28 cellular contexts compared by ENCODE assay signal in the genomic region with DNA sequence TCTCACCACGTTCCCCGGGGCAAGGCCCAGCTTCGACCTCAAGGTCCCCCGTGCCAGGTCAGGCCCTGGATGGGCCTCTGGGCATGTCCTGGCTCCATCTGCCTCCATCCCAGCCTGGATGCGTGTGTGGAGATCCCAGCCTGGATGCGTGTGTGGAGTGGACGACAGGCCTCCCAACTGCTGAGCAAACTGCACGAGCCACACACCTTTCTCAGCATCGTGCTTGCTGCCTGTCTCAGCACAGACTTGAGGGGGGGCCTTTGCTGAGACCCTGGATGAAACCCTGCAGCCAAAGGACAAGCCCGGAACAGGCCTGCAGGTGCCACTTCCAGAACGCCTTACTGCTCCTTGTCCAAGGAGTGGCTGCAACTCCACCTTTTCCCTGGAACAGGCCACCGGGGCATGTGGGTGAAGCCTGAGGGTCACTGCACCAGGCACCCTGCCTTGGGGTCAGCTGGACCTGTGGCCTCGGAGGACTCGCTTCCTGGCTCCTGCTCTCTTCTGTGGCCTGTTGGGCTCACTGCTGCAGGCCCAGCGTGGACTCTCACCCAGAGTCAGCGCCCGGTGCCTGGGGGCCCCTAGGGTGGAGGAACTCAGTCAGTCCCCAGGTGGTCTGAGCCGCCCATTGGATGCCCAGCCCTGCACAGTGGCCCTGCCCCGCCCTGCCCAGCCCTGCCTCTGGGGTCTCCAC.
DNase-seq lines count a peak whose midpoint lies in the region; TF ChIP-seq lines count a peak whose summit lies in the region.
"Had no signal": no experiment of that assay in that cellular context is flagged by ENCODE, and none has a peak within 500 bp of the region (broad histone marks: within the 10 kb centered on the region; RNA-seq: fewer than 3 reads in every experiment).

No MANE protein-coding gene starts in this region.

- H3K27ac ChIP-seq in H9 (ENCODE audit: insufficient read length, low read depth, low read length) (no peak overlapping the region), endodermal cell (ENCODE audit: low read depth, low read length) (no peak overlapping the region), RWPE1 (no peak overlapping the region)
- H3K27ac ChIP-seq: breast epithelium, C4-2B, gastroesophageal sphincter, neutrophil, prostate gland, SJSA1, VCaP had no signal

- no peak overlapping the region for H3T11ph ChIP-seq in H9 (ENCODE audit: low read length)

- no peak overlapping the region for H3K4ac ChIP-seq in H9 (ENCODE audit: low read depth, low read length)

- H3K27ac Mint-ChIP-seq in H9 (no peak overlapping the region), endodermal cell (no peak overlapping the region)
- H3K27ac Mint-ChIP-seq: activated naive CD4-positive, alpha-beta T cell treated with anti-CD3 and anti-CD28 coated beads, Interleukin-2, amount 50 U/mL, for 24 hours; activated T-helper 1 cell treated with anti-CD3 and anti-CD28 coated beads, Interleukin-12 subunit alpha, Interleukin-12 subunit beta, Interleukin-2, Interleukin-4 antibody, amounts not matched to agents 30 ng/mL and 10 ng/mL and 1 ng/mL, durations not matched to agents 14 hours and 24 hours and 36 hours; immature natural killer cell; stimulated activated effector memory CD8-positive, alpha-beta T cell treated with anti-CD3 and anti-CD28 coated beads, Interleukin-12 subunit alpha, Interleukin-12 subunit beta, amount 100 ng/mL, for 72 hours; type B pancreatic cell had no signal

- no peak overlapping the region for H3K4me3 Mint-ChIP-seq in H9
- H3K4me3 Mint-ChIP-seq in endodermal cell, result no peak overlapping the region
- H3K4me3 Mint-ChIP-seq: activated naive CD4-positive, alpha-beta T cell treated with anti-CD3 and anti-CD28 coated beads, Interleukin-2, amount 50 U/mL, for 24 hours; activated T-helper 1 cell treated with anti-CD3 and anti-CD28 coated beads, Interleukin-12 subunit alpha, Interleukin-12 subunit beta, Interleukin-2, Interleukin-4 antibody, amounts not matched to agents 30 ng/mL and 10 ng/mL and 1 ng/mL, durations not matched to agents 14 hours and 24 hours and 36 hours; immature natural killer cell; stimulated activated effector memory CD8-positive, alpha-beta T cell treated with anti-CD3 and anti-CD28 coated beads, Interleukin-12 subunit alpha, Interleukin-12 subunit beta, amount 100 ng/mL, for 72 hours; type B pancreatic cell had no signal

- H3K56ac ChIP-seq in H9 (ENCODE audit: insufficient read length, low read depth, low read length), result no peak overlapping the region

- H2AFZ ChIP-seq in H9 (ENCODE audit: low read length), result no peak overlapping the region

- H2BK15ac ChIP-seq in H9 (ENCODE audit: low read depth, low read length), result no peak overlapping the region

- H4K5ac ChIP-seq in H9 (ENCODE audit: insufficient read length, low read depth, low read length), result no peak overlapping the region

- no peak overlapping the region for H2AK5ac ChIP-seq in H9 (ENCODE audit: insufficient read length, low read length)

- no peak overlapping the region for H2BK12ac ChIP-seq in H9 (ENCODE audit: insufficient read length, low read depth, low read length)

- H3K23ac ChIP-seq in H9 (ENCODE audit: insufficient read length, low read depth, low read length), result no peak overlapping the region

- H3K4me1 ChIP-seq in H9 (ENCODE audit: insufficient read depth, low read length) (no peaks in the 10 kb centered on the region), endodermal cell (ENCODE audit: control insufficient read depth, insufficient read depth, low read length) (no peaks in the 10 kb centered on the region)
- H3K4me1 ChIP-seq: breast epithelium, gastroesophageal sphincter, prostate gland, SJSA1 had no signal

- H2BK20ac ChIP-seq in H9 (ENCODE audit: low read depth, low read length, poor library complexity, severe bottlenecking), result no peak overlapping the region

- no peak overlapping the region for H3K4me3 ChIP-seq in endodermal cell (ENCODE audit: low read length)
- H3K4me3 ChIP-seq: breast epithelium, gastroesophageal sphincter, prostate gland, SJSA1 had no signal

- H3K9me3 Mint-ChIP-seq in H9 (peaks cover 9 to 12% of the 10 kb centered on the region in 2 experiments), endodermal cell (peaks cover 7% of the 10 kb centered on the region)
- H3K9me3 Mint-ChIP-seq: activated naive CD4-positive, alpha-beta T cell treated with anti-CD3 and anti-CD28 coated beads, Interleukin-2, amount 50 U/mL, for 24 hours; activated T-helper 1 cell treated with anti-CD3 and anti-CD28 coated beads, Interleukin-12 subunit alpha, Interleukin-12 subunit beta, Interleukin-2, Interleukin-4 antibody, amounts not matched to agents 30 ng/mL and 10 ng/mL and 1 ng/mL, durations not matched to agents 14 hours and 24 hours and 36 hours; stimulated activated effector memory CD8-positive, alpha-beta T cell treated with anti-CD3 and anti-CD28 coated beads, Interleukin-12 subunit alpha, Interleukin-12 subunit beta, amount 100 ng/mL, for 72 hours; type B pancreatic cell had no signal

- H3K9ac ChIP-seq in H9 (ENCODE audit: extremely low read depth, insufficient read length, low read length) (no peak overlapping the region), endodermal cell (ENCODE audit: extremely low read depth, low read length, poor library complexity, severe bottlenecking) (no peak overlapping the region)

- no peaks in the 10 kb centered on the region for H4K20me1 ChIP-seq in H9 (ENCODE audit: control insufficient read depth, insufficient read depth, insufficient read length)

- H3K79me2 ChIP-seq in H9 (ENCODE audit: insufficient read depth, low read length), result no peaks in the 10 kb centered on the region

- H3K4me1 Mint-ChIP-seq in H9, result no peaks in the 10 kb centered on the region; a peak in 1 of 4 replicates
- no peaks in the 10 kb centered on the region for H3K4me1 Mint-ChIP-seq in endodermal cell
- H3K4me1 Mint-ChIP-seq: activated naive CD4-positive, alpha-beta T cell treated with anti-CD3 and anti-CD28 coated beads, Interleukin-2, amount 50 U/mL, for 24 hours; immature natural killer cell; stimulated activated effector memory CD8-positive, alpha-beta T cell treated with anti-CD3 and anti-CD28 coated beads, Interleukin-12 subunit alpha, Interleukin-12 subunit beta, amount 100 ng/mL, for 72 hours had no signal

- H3K18ac ChIP-seq in H9 (ENCODE audit: insufficient read length, low read depth, low read length), result no peak overlapping the region

- H3K27me3 ChIP-seq in H9 (ENCODE audit: insufficient read depth, low read length) (no peaks in the 10 kb centered on the region), endodermal cell (ENCODE audit: control insufficient read depth, insufficient read depth, low read length, poor library complexity, severe bottlenecking) (no peaks in the 10 kb centered on the region)
- H3K27me3 ChIP-seq: neutrophil had no signal

- TF ChIP-seq CTCF in H9 (conservative IDR thresholded peaks at IDR 0.05) (no peak), endodermal cell (conservative IDR thresholded peaks at IDR 0.05) (no peak), RWPE1 (conservative IDR thresholded peaks at IDR 0.05; ENCODE audit: low read depth) (no peak)

- H4K8ac ChIP-seq in H9 (replicated peaks; ENCODE audit: insufficient read length, low read depth, low read length), result no peak overlapping the region

- 0 out of 7 replicates have a peak, but pooled peaks cover 0 to 2% (median 0%) of the 10 kb centered on the region in 3 experiments for H3K36me3 Mint-ChIP-seq in H9 (ENCODE audit: insufficient read depth in 1 of 3, low read depth in 3 of 3)
- H3K36me3 Mint-ChIP-seq in endodermal cell (ENCODE audit: low read depth), result no peaks in the 10 kb centered on the region
- H3K36me3 Mint-ChIP-seq: immature natural killer cell; stimulated activated effector memory CD8-positive, alpha-beta T cell treated with anti-CD3 and anti-CD28 coated beads, Interleukin-12 subunit alpha, Interleukin-12 subunit beta, amount 100 ng/mL, for 72 hours; type B pancreatic cell had no signal

- peak; percentile 9 for DNase-seq in activated CD8-positive, alpha-beta memory T cell treated with anti-CD3 and anti-CD28 coated beads, Interleukin-2, amount 50 U/mL, for 4 hours
- no peak for DNase-seq in activated CD8-positive, alpha-beta memory T cell treated with anti-CD3 and anti-CD28 coated beads for 24 hours
- DNase-seq in H9 (peak; percentile 23), endodermal cell (peak; percentile 30), retina (peak; percentile 1), RWPE1 (ENCODE audit: low spot score) (no peak), NCI-H774 (lab: John Stamatoyannopoulos, UW) (no peak)
- DNase-seq in activated CD4-positive, alpha-beta T cell treated with anti-CD3 and anti-CD28 coated beads for 48 hours, result no peak
- DNase-seq: activated CD4-positive, alpha-beta T cell treated with anti-CD3 and anti-CD28 coated beads, Interleukin-2, amount 50 U/mL, for 1 hour; amygdala; COR-L47; immature natural killer cell; IMR-90; MV-4-11; NCI-H146; NCI-H226; T-helper 9 cell had no signal

- no peaks in the 10 kb centered on the region for H3K79me1 ChIP-seq in H9 (ENCODE audit: insufficient read depth, low read depth, low read length, poor library complexity, severe bottlenecking)

- H3K4me2 ChIP-seq in H9 (ENCODE audit: insufficient read depth, insufficient read length, low read length), result no peak overlapping the region

- H3K9me3 ChIP-seq in H9 (ENCODE audit: control insufficient read depth, low read depth, low read length) (no peaks in the 10 kb centered on the region), endodermal cell (ENCODE audit: control insufficient read depth, low read length) (no peaks in the 10 kb centered on the region)
- H3K9me3 ChIP-seq: breast epithelium, neutrophil, prostate gland, SJSA1 had no signal

- no peak overlapping the region for H2BK5ac ChIP-seq in H9 (ENCODE audit: insufficient read length, low read length)

- CTCF ChIA-PET in RWPE1 (lab: Yijun Ruan, JAX), result no interaction called here

- no CpG with 5 or more reads among the region's 19 CpGs for WGBS in H9 (ENCODE audit: extremely low coverage, insufficient read length, low lambda C conversion rate)
- WGBS in endodermal cell (ENCODE audit: insufficient coverage in 1 of 2, insufficient read length in 1 of 2), 2 experiments, result 87 to 92% methylated on average over 12 to 19 of the region's 19 CpGs

- H3K27me3 Mint-ChIP-seq in H9 (ENCODE audit: low read depth), result peaks cover 4% of the 10 kb centered on the region; the same call in 1 of the 2 replicates
- H3K27me3 Mint-ChIP-seq in endodermal cell (ENCODE audit: insufficient read depth), result no peaks in the 10 kb centered on the region
- H3K27me3 Mint-ChIP-seq: activated naive CD4-positive, alpha-beta T cell treated with anti-CD3 and anti-CD28 coated beads, Interleukin-2, amount 50 U/mL, for 24 hours had no signal

- no peak overlapping the region for H4K91ac ChIP-seq in H9 (ENCODE audit: insufficient read length, low read depth, low read length)

- no peak overlapping the region for H2BK120ac ChIP-seq in H9 (ENCODE audit: low read depth, low read length, poor library complexity, severe bottlenecking)

- H3K23me2 ChIP-seq in H9 (ENCODE audit: insufficient read length, low read depth, low read length, poor library complexity, severe bottlenecking), result no peaks in the 10 kb centered on the region

- no peak overlapping the region; the same call in 1 of the 2 replicates for H3K14ac ChIP-seq in H9 (ENCODE audit: insufficient read depth, low read length)

- POLR2A ChIA-PET in RWPE1 (lab: Yijun Ruan, JAX; ENCODE audit: low non-redundant PET), result no interaction called here

- no peaks in the 10 kb centered on the region for H3K36me3 ChIP-seq in endodermal cell (ENCODE audit: control insufficient read depth, insufficient read depth, low read length)
- H3K36me3 ChIP-seq: breast epithelium, gastroesophageal sphincter, neutrophil, prostate gland, SJSA1 had no signal

Comparison
In these comparisons a context has a peak if more than half of its experiments do, and no peak if none do; other contexts are left out.
1. DNase-seq: peak in activated CD8-positive, alpha-beta memory T cell treated with anti-CD3 and anti-CD28 coated beads, Interleukin-2, amount 50 U/mL, for 4 hours (single experiment), H9 (single experiment), endodermal cell (single experiment) and retina (single experiment); none in activated CD8-positive, alpha-beta memory T cell treated with anti-CD3 and anti-CD28 coated beads for 24 hours (single experiment), RWPE1 (single experiment), activated CD4-positive, alpha-beta T cell treated with anti-CD3 and anti-CD28 coated beads for 48 hours (single experiment) and NCI-H774 (single experiment).